9 cellular contexts compared by ENCODE assay signal in the genomic region with DNA sequence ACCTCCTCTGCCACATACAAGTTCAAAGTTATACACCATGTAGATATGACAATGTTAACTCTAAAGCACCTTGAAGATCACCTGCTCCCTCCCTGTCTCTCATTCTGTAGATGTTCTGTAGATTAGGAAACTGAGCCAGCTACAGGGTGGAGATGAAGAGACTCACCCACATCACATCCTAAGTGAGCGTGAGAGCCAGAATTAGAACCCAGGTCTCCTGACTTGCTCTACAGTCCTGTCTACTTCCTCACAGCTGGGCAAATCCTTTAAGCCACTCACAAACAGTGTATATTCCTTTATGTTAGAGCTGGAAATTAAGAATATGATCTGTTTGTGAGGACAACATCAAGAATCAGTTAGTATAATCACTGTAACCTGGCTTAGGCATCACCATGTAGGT. TPM values are rescaled to one million over a fixed set of nuclear protein-coding genes. Genes with fewer than 3 reads are reported as not detected.
DNase-seq lines count a peak whose midpoint lies in the region; ATAC-seq and TF ChIP-seq lines count a peak whose summit lies in the region.
"Had no signal": no experiment of that assay in that cellular context is flagged by ENCODE, and none has a peak within 500 bp of the region (broad histone marks: within the 10 kb centered on the region; RNA-seq: fewer than 3 reads in every experiment).

No MANE protein-coding gene starts in this region.

- no peaks in the 10 kb centered on the region for H3K27me3 Mint-ChIP-seq in activated T-cell treated with anti-CD3 and anti-CD28 coated beads, Interleukin-2, amount 50 U/mL, for 72 hours (ENCODE audit: low read depth)
- no peaks in the 10 kb centered on the region for H3K27me3 Mint-ChIP-seq in memory B cell

- in situ Hi-C loops in astrocyte of the spinal cord (cut with HindIII; ENCODE audit: low sequenced_read_pairs) = no loop called here

- H3K4me1 ChIP-seq in tibial artery = peaks cover 0 to 64% (median 50%) of the 10 kb centered on the region in 4 donors

- H3K4me1 Mint-ChIP-seq in activated T-cell treated with anti-CD3 and anti-CD28 coated beads, Interleukin-2, amount 50 U/mL, for 72 hours (ENCODE audit: low read depth) = peaks cover 57% of the 10 kb centered on the region
- peaks cover 29% of the 10 kb centered on the region for H3K4me1 Mint-ChIP-seq in memory B cell

- H3K4me3 Mint-ChIP-seq in activated T-cell treated with anti-CD3 and anti-CD28 coated beads, Interleukin-2, amount 50 U/mL, for 72 hours = peak overlapping the region; percentile 83 to 95
- H3K4me3 Mint-ChIP-seq in memory B cell = peak overlapping the region; percentile 83

- H3K9me3 ChIP-seq in tibial artery = no peaks in the 10 kb centered on the region

- peaks cover 0 to 2% of the 10 kb centered on the region in 2 donors for H3K9me3 Mint-ChIP-seq in activated T-cell treated with anti-CD3 and anti-CD28 coated beads, Interleukin-2, amount 50 U/mL, for 72 hours
- H3K9me3 Mint-ChIP-seq in memory B cell = no peaks in the 10 kb centered on the region

- no peak for TF ChIP-seq CTCF in astrocyte of the spinal cord (IDR thresholded peaks at IDR 0.05; ENCODE audit: low read depth, low read length)
- TF ChIP-seq CTCF in tibial artery (IDR thresholded peaks at IDR 0.05) = no peak

- H3K36me3 ChIP-seq in tibial artery = no peaks in the 10 kb centered on the region

- peak overlapping the region; percentile 53 for H3K4me3 ChIP-seq in astrocyte of the spinal cord (ENCODE audit: low read depth, low read length)
- peak overlapping the region; percentile 87 to 93 for H3K4me3 ChIP-seq in tibial artery

- H3K27me3 ChIP-seq in tibial artery = no peaks in the 10 kb centered on the region

- ATAC-seq in activated T-cell treated with anti-CD3 and anti-CD28 coated beads, Interleukin-2, amount 50 U/mL, for 72 hours (replicated peaks in 1 of 2) = no peak
- ATAC-seq in memory B cell (ENCODE audit: low read depth) (no peak), HG02763 (IDR thresholded peaks at IDR 0.05; ENCODE audit: unreplicated experiment) (no peak), GM19463 (IDR thresholded peaks at IDR 0.05; ENCODE audit: unreplicated experiment) (no peak)

- H3K27ac ChIP-seq in tibial artery = peak overlapping the region in 1 of 2 donors; percentile 93

- peaks cover 0 to 2% of the 10 kb centered on the region in 2 donors for H3K36me3 Mint-ChIP-seq in activated T-cell treated with anti-CD3 and anti-CD28 coated beads, Interleukin-2, amount 50 U/mL, for 72 hours (ENCODE audit: insufficient read depth in 2 of 2)
- H3K36me3 Mint-ChIP-seq in memory B cell = peaks cover 2% of the 10 kb centered on the region

- intact Hi-C loops in tibial artery (cut with DNase I; ENCODE audit: low total_unique reads) = no loop called here

- DNase-seq in activated T-cell treated with anti-CD3 and anti-CD28 coated beads, Interleukin-2, amount 50 U/mL, for 72 hours = no peak
- no peak for DNase-seq in activated T-cell treated with anti-CD3 and anti-CD28 coated beads for 4 hours
- DNase-seq in astrocyte of the spinal cord (ENCODE audit: low read depth, low spot score) = no peak
- no peak for DNase-seq in memory B cell (ENCODE audit: low spot score in 2 of 2)
- no peak for DNase-seq in tibial artery
- DNase-seq in NOMO-1 treated with dmso at 0.1 percent for 144 hours (lab: John Stamatoyannopoulos, UW; ENCODE audit: unreplicated experiment) = no peak
- DNase-seq: activated CD4-positive, alpha-beta T cell treated with anti-CD3 and anti-CD28 coated beads, Interleukin-2, amount 50 U/mL, for 48 hours had no signal

- H3K27ac Mint-ChIP-seq in activated T-cell treated with anti-CD3 and anti-CD28 coated beads, Interleukin-2, amount 50 U/mL, for 72 hours = peak overlapping the region; percentile 16
- H3K27ac Mint-ChIP-seq in memory B cell = no peak overlapping the region

RNA-seq across cellular contexts. Expression of gene APPL2, which starts 1.8 kb away (rescaled TPM):
- 10 to 100 TPM; 18.9 to 19.7 TPM for total RNA-seq in activated T-cell treated with anti-CD3 and anti-CD28 coated beads, Interleukin-2, amount 50 U/mL, for 72 hours
